8 cellular contexts compared by ENCODE assay signal in genomic region chrX:130167040-130167439, GRCh38. TPM values are rescaled to one million over a fixed set of nuclear protein-coding genes. Genes with fewer than 3 reads are reported as not detected.
DNase-seq lines count a peak whose midpoint lies in the region; ATAC-seq, FAIRE-seq and TF ChIP-seq lines count a peak whose summit lies in the region.
"Had no signal": no experiment of that assay in that cellular context is flagged by ENCODE, and none has a peak within 500 bp of the region (broad histone marks: within the 10 kb centered on the region; RNA-seq: fewer than 3 reads in every experiment).

No MANE protein-coding gene starts in this region.

- no peaks in the 10 kb centered on the region for H3K9me3 ChIP-seq in neuron (ENCODE audit: low read length)

- no peak overlapping the region for H3K27ac Mint-ChIP-seq in chondrocyte (ENCODE audit: unreplicated experiment)

- no peak for ATAC-seq in GM18498 (IDR thresholded peaks at IDR 0.05; ENCODE audit: unreplicated experiment)

- no peak overlapping the region for H2AFZ ChIP-seq in neuron (ENCODE audit: low read depth, low read length)

- no peak for FAIRE-seq in H54 (lab: Jason Lieb, UNC)

- H3K4me3 ChIP-seq in GM06990 (replicated peaks; ENCODE audit: low read depth, low read length) (peak overlapping the region; percentile 70; the same call in 1 of the 2 replicates), NB4 (ENCODE audit: low read depth, low read length) (peak overlapping the region; percentile 88), neuron (ENCODE audit: low read length) (peak overlapping the region; percentile 69)

- no peaks in the 10 kb centered on the region for H3K36me3 Mint-ChIP-seq in chondrocyte (ENCODE audit: low read depth)

- H3K4me3 Mint-ChIP-seq in chondrocyte (ENCODE audit: unreplicated experiment): peak overlapping the region; percentile 94

- H3K27me3 ChIP-seq in GM06990 (replicated peaks; ENCODE audit: control insufficient read depth, insufficient read depth, low read length) (no peaks in the 10 kb centered on the region), neuron (ENCODE audit: insufficient read depth, low read length) (no peaks in the 10 kb centered on the region)

- DNase-seq in GM06990 (ENCODE audit: extremely low read depth, insufficient read length): no peak
- DNase-seq in NB4 (ENCODE audit: low read depth): no peak
- DNase-seq in chondrocyte (ENCODE audit: low spot score): no peak
- DNase-seq in NCI-H1436 (lab: John Stamatoyannopoulos, UW): no peak
- no peak for DNase-seq in H54 (ENCODE audit: insufficient read length, low spot score)
- DNase-seq: NCI-H526 had no signal

- H3K4me1 ChIP-seq in neuron (ENCODE audit: insufficient read depth, low read length): peaks cover 6% of the 10 kb centered on the region

- TF ChIP-seq CTCF in GM06990 (IDR thresholded peaks at IDR 0.05; ENCODE audit: insufficient read depth, low read length, poor library complexity, severe bottlenecking) (no peak), NB4 (IDR thresholded peaks at IDR 0.05; ENCODE audit: low read depth, low read length) (no peak), chondrocyte (IDR thresholded peaks at IDR 0.05) (no peak)

- H3K36me3 ChIP-seq in GM06990 (ENCODE audit: control insufficient read depth, insufficient read depth, low read length) (no peaks in the 10 kb centered on the region), neuron (ENCODE audit: insufficient read depth, low read length) (peaks cover 3% of the 10 kb centered on the region)

- H3K27me3 Mint-ChIP-seq in chondrocyte (ENCODE audit: low read depth): no peaks in the 10 kb centered on the region

- H3K4me1 Mint-ChIP-seq in chondrocyte (ENCODE audit: low read depth): peaks cover 32% of the 10 kb centered on the region

- no peak for TF ChIP-seq POLR2A in NB4 (IDR thresholded peaks at IDR 0.05; ENCODE audit: extremely low read depth, insufficient read length)
- TF ChIP-seq POLR2A in H54 (IDR thresholded peaks at IDR 0.05; ENCODE audit: low read depth, low read length): no peak

- no peaks in the 10 kb centered on the region for H3K9me3 Mint-ChIP-seq in chondrocyte (ENCODE audit: low read depth)

RNA-seq across cellular contexts. Expression of gene AIFM1, which starts 1.4 kb away (rescaled TPM):
- 29.2 to 30.9 TPM (median 30.2 TPM) in 3 replicates for total RNA-seq in chondrocyte

RNA-seq across cellular contexts. Expression of gene RAB33A, which starts 4.7 kb away (rescaled TPM):
- 3.2 to 16.7 TPM (median 16.7 TPM) in 3 replicates for total RNA-seq in chondrocyte

RNA-seq across cellular contexts. Expression of gene ELF4, which starts 56.7 kb away (rescaled TPM):
- 18.1 to 25.7 TPM (median 22.2 TPM) in 3 replicates for total RNA-seq in chondrocyte
